In the genomic region with DNA sequence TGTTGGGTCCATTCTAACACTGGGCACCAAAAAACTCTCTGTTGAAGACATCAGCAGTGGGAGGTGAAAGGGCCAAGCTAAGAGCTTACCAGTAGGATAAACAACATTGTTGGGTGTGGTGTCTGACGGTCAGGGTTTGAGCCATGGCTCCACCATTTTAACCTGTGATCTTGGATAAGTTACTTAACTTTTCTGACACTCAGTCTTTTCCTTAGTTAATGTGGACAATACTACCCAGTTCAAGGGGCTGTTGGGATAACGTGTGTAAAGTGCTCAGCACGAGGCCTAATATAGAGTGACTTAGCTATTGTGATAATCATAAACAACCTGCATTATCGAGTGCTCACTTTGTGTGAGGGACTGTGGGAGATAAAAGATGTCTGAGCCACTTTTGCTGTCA, we compare ENCODE assay signal across 20 cellular contexts. TPM values are rescaled to one million over a fixed set of nuclear protein-coding genes. Genes with fewer than 3 reads are reported as not detected.
"Had no signal": no experiment of that assay in that cellular context is flagged by ENCODE, and none has a peak within 500 bp of the region (broad histone marks: within the 10 kb centered on the region; RNA-seq: fewer than 3 reads in every experiment).

No MANE protein-coding gene starts in this region.

- H3K36me3 ChIP-seq: ovary, right lobe of liver had no signal

- ATAC-seq: activated CD8-positive, alpha-beta T cell treated with anti-CD3 and anti-CD28 coated beads, Interleukin-2, amount 10 ng/mL, durations not matched to agents 7 days and 5 days; heart right ventricle; left ventricle myocardium superior; right lobe of liver; stimulated activated naive CD8-positive, alpha-beta T cell treated with anti-CD3 and anti-CD28 coated beads, Interleukin-15, Interleukin-2, amounts not matched to agents 100 U/mL and 50 U/mL, for 24 hours; WTC11 had no signal

- H3K4me1 ChIP-seq: esophagus muscularis mucosa, vagina had no signal

- H3K9me3 ChIP-seq: esophagus muscularis mucosa, heart right ventricle, ovary, right lobe of liver, tibial nerve, vagina had no signal

- DNase-seq: activated CD4-positive, alpha-beta T cell treated with anti-CD3 and anti-CD28 coated beads for 48 hours; activated CD8-positive, alpha-beta T cell treated with anti-CD3 and anti-CD28 coated beads, Interleukin-2, amount 10 ng/mL, durations not matched to agents 7 days and 5 days; activated naive CD4-positive, alpha-beta T cell; activated naive CD8-positive, alpha-beta T cell treated with anti-CD3 and anti-CD28 coated beads for 36 hours; amniotic stem cell; effector CD8-positive, alpha-beta T cell; heart right ventricle; kidney glomerular epithelial cell; left ventricle myocardium superior; ovary; right lobe of liver; stimulated activated CD4-positive, alpha-beta T cell treated with anti-CD3 and anti-CD28 coated beads, Interleukin-4, amount 100 ng/mL, for 4 hours; stimulated activated naive CD8-positive, alpha-beta T cell treated with anti-CD3 and anti-CD28 coated beads, Interleukin-15, Interleukin-2, amounts not matched to agents 100 U/mL and 50 U/mL, for 24 hours; substantia nigra had no signal

- FAIRE-seq: endothelial cell of umbilical vein had no signal

- H3K27me3 ChIP-seq: esophagus muscularis mucosa, heart right ventricle, ovary, right lobe of liver, tibial nerve, vagina had no signal

- H3K27ac ChIP-seq: esophagus muscularis mucosa, heart right ventricle, ovary, right lobe of liver, tibial nerve, vagina had no signal

- H3K4me3 ChIP-seq: esophagus muscularis mucosa, heart right ventricle, ovary, right lobe of liver, tibial nerve, vagina had no signal

RNA-seq across cellular contexts. Expression of a gene that starts 52.0 kb away (rescaled TPM):
- total RNA-seq: activated CD8-positive, alpha-beta T cell treated with anti-CD3 and anti-CD28 coated beads, Interleukin-2, amount 10 ng/mL, durations not matched to agents 7 days and 5 days; esophagus muscularis mucosa; heart right ventricle; left ventricle myocardium superior; mononuclear cell; right lobe of liver; vagina had no signal
- polyA plus RNA-seq: heart right ventricle had no signal
